In genomic region chr6:35259194-35259945, GRCh38 we compare ENCODE assay signal across 1 cellular context.
TF ChIP-seq lines count a peak whose summit lies in the region.

Gene ZNF76, plus strand, starts transcription at chr6:35259735. Its CDS starts 21,417 bp downstream, at chr6:35281152.

TF ChIP-seq in WTC11, 78 proteins besides CTCF, POLR2A, EP300 and RAD21 (continued from another document):
- TF ChIP-seq AFF4 (CRISPR knock-in tag; IDR thresholded peaks at IDR 0.05; ENCODE audit: borderline replicate concordance): no peak
- no peak; the same call in 1 of the 2 replicates for TF ChIP-seq TEAD4 (CRISPR knock-in tag; IDR thresholded peaks at IDR 0.05)
- TF ChIP-seq ARID4B (CRISPR knock-in tag; IDR thresholded peaks at IDR 0.05; ENCODE audit: borderline replicate concordance): peak; percentile 22; the same call in 1 of the 2 replicates
- TF ChIP-seq HMGXB4 (CRISPR knock-in tag; IDR thresholded peaks at IDR 0.05): no peak
- no peak for TF ChIP-seq FOXJ3 (CRISPR knock-in tag; IDR thresholded peaks at IDR 0.05; ENCODE audit: borderline replicate concordance)
- TF ChIP-seq IRF1 (CRISPR knock-in tag; IDR thresholded peaks at IDR 0.05): no peak
- TF ChIP-seq, protein P1, sequence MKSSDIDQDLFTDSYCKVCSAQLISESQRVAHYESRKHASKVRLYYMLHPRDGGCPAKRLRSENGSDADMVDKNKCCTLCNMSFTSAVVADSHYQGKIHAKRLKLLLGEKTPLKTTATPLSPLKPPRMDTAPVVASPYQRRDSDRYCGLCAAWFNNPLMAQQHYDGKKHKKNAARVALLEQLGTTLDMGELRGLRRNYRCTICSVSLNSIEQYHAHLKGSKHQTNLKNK (CRISPR knock-in tag; IDR thresholded peaks at IDR 0.05): peak; percentile 62; the same call in 1 of the 2 replicates
- 0 out of 2 replicates have a peak, but pooled peaks have one; percentile 16 for TF ChIP-seq ESRRA (CRISPR knock-in tag; IDR thresholded peaks at IDR 0.05; ENCODE audit: borderline replicate concordance)
- no peak for TF ChIP-seq JAZF1 (CRISPR knock-in tag; IDR thresholded peaks at IDR 0.05)
- TF ChIP-seq CREB1 (CRISPR knock-in tag; IDR thresholded peaks at IDR 0.05): peak; percentile 84; the same call in 1 of the 2 replicates
- TF ChIP-seq HMGA2 (CRISPR knock-in tag; IDR thresholded peaks at IDR 0.05): no peak
- TF ChIP-seq ZNF425 (CRISPR knock-in tag; conservative IDR thresholded peaks at IDR 0.05): peak; percentile 29; the same call in 1 of the 2 replicates
- no peak for TF ChIP-seq NFE2L1 (CRISPR knock-in tag; IDR thresholded peaks at IDR 0.05)
- peak; percentile 75; the same call in 1 of the 2 replicates for TF ChIP-seq FOXP4 (CRISPR knock-in tag; IDR thresholded peaks at IDR 0.05)
- no peak for TF ChIP-seq ZNF671 (CRISPR knock-in tag; IDR thresholded peaks at IDR 0.05)
- TF ChIP-seq SMAD3 (CRISPR knock-in tag; IDR thresholded peaks at IDR 0.05; ENCODE audit: borderline replicate concordance): no peak
- TF ChIP-seq ATF3 (CRISPR knock-in tag; conservative IDR thresholded peaks at IDR 0.05): no peak
- no peak for TF ChIP-seq CDX4 (CRISPR knock-in tag; IDR thresholded peaks at IDR 0.05; ENCODE audit: borderline replicate concordance)
- TF ChIP-seq FOXP1 (CRISPR knock-in tag; IDR thresholded peaks at IDR 0.05; ENCODE audit: borderline replicate concordance): peak; percentile 55; the same call in 1 of the 2 replicates
- TF ChIP-seq CREM (CRISPR knock-in tag; IDR thresholded peaks at IDR 0.05): peak; percentile 91
- TF ChIP-seq SOX15 (CRISPR knock-in tag; IDR thresholded peaks at IDR 0.05): no peak
- no peak for TF ChIP-seq PRDM15 (CRISPR knock-in tag; IDR thresholded peaks at IDR 0.05)
- TF ChIP-seq, protein P2, sequence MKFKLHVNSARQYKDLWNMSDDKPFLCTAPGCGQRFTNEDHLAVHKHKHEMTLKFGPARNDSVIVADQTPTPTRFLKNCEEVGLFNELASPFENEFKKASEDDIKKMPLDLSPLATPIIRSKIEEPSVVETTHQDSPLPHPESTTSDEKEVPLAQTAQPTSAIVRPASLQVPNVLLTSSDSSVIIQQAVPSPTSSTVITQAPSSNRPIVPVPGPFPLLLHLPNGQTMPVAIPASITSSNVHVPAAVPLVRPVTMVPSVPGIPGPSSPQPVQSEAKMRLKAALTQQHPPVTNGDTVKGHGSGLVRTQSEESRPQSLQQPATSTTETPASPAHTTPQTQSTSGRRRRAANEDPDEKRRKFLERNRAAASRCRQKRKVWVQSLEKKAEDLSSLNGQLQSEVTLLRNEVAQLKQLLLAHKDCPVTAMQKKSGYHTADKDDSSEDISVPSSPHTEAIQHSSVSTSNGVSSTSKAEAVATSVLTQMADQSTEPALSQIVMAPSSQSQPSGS (CRISPR knock-in tag; IDR thresholded peaks at IDR 0.05; ENCODE audit: borderline replicate concordance, low read depth): no peak
- TF ChIP-seq CBFB (CRISPR knock-in tag; IDR thresholded peaks at IDR 0.05; ENCODE audit: low read depth): no peak
- no peak for TF ChIP-seq MXD4 (CRISPR knock-in tag; IDR thresholded peaks at IDR 0.05; ENCODE audit: borderline replicate concordance)
